In the genomic region with DNA sequence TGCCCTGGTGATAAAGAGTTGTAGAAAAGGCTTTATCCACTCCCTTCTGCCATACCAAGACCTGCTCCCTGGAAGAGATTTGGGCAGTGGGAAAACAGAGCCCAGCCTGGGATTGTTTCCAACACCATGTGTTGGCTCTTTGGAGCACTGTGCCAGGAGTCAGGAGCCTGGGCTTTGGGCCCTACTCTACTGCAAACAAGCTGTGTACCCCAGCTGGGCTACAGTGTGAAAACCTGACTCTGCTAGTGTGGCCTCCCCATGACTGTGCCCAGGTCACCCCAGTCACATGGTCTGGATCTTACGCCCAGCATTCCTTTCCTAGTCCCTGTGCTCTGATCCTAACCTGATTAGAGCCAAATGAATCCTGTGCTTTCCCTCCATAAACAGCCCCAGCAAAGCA, we compare ENCODE assay signal across 14 cellular contexts.
"Had no signal": no experiment of that assay in that cellular context is flagged by ENCODE, and none has a peak within 500 bp of the region (broad histone marks: within the 10 kb centered on the region; RNA-seq: fewer than 3 reads in every experiment).

No MANE protein-coding gene starts in this region.

- H3K4me1 Mint-ChIP-seq: activated naive CD4-positive, alpha-beta T cell treated with anti-CD3 and anti-CD28 coated beads, Interleukin-2, amount 50 U/mL, for 24 hours; central memory CD8-positive, alpha-beta T cell; naive thymus-derived CD4-positive, alpha-beta T cell; stimulated activated memory B cell treated with anti-CD40 and anti-IgM and Interleukin-4, amounts not matched to agents 10 μg/mL and 1 μg/mL and 100 μg/mL, for 72 hours; T-helper 17 cell had no signal

- H3K27me3 ChIP-seq: tibial nerve had no signal

- H3K9me3 Mint-ChIP-seq: activated naive CD4-positive, alpha-beta T cell treated with anti-CD3 and anti-CD28 coated beads, Interleukin-2, amount 50 U/mL, for 24 hours; central memory CD8-positive, alpha-beta T cell; stimulated activated memory B cell treated with anti-CD40 and anti-IgM and Interleukin-4, amounts not matched to agents 10 μg/mL and 1 μg/mL and 100 μg/mL, for 72 hours had no signal

- H3K9me3 ChIP-seq: spleen, tibial nerve had no signal

- H3K4me3 Mint-ChIP-seq: activated naive CD4-positive, alpha-beta T cell treated with anti-CD3 and anti-CD28 coated beads, Interleukin-2, amount 50 U/mL, for 24 hours; central memory CD8-positive, alpha-beta T cell; naive thymus-derived CD4-positive, alpha-beta T cell; stimulated activated memory B cell treated with anti-CD40 and anti-IgM and Interleukin-4, amounts not matched to agents 10 μg/mL and 1 μg/mL and 100 μg/mL, for 72 hours; T-helper 17 cell had no signal

- H3K4me3 ChIP-seq: spleen, tibial nerve had no signal

- H3K36me3 Mint-ChIP-seq: activated naive CD4-positive, alpha-beta T cell treated with anti-CD3 and anti-CD28 coated beads, Interleukin-2, amount 50 U/mL, for 24 hours; naive thymus-derived CD4-positive, alpha-beta T cell; stimulated activated memory B cell treated with anti-CD40 and anti-IgM and Interleukin-4, amounts not matched to agents 10 μg/mL and 1 μg/mL and 100 μg/mL, for 72 hours had no signal

- DNase-seq: activated CD4-positive, alpha-beta T cell treated with anti-CD3 and anti-CD28 coated beads, Interleukin-2, amount 50 U/mL, for 1 hour; activated effector memory CD4-positive, alpha-beta T cell treated with Interleukin-2 at 50 U/mL for 16 hours; activated T-cell treated with anti-CD3 and anti-CD28 coated beads, Interleukin-2, amount 50 U/mL, for 1 hour; hippocampal formation; naive thymus-derived CD4-positive, alpha-beta T cell; spleen; stimulated activated CD4-positive, alpha-beta T cell treated with anti-CD3 and anti-CD28 coated beads, Interleukin-1b, Interleukin-23, amount 100 ng/mL, for 48 hours; T-helper 17 cell had no signal

- ATAC-seq: naive thymus-derived CD4-positive, alpha-beta T cell; sciatic nerve; T-helper 17 cell had no signal

- H3K4me1 ChIP-seq: spleen, tibial nerve had no signal

- H3K27ac Mint-ChIP-seq: activated naive CD4-positive, alpha-beta T cell treated with anti-CD3 and anti-CD28 coated beads, Interleukin-2, amount 50 U/mL, for 24 hours; stimulated activated memory B cell treated with anti-CD40 and anti-IgM and Interleukin-4, amounts not matched to agents 10 μg/mL and 1 μg/mL and 100 μg/mL, for 72 hours; T-helper 17 cell had no signal

- H3K27ac ChIP-seq: spleen, tibial nerve had no signal

- FAIRE-seq: TTC549 had no signal

- H3K36me3 ChIP-seq: spleen, tibial nerve had no signal
